1 cellular context compared by ENCODE assay signal in the genomic region with DNA sequence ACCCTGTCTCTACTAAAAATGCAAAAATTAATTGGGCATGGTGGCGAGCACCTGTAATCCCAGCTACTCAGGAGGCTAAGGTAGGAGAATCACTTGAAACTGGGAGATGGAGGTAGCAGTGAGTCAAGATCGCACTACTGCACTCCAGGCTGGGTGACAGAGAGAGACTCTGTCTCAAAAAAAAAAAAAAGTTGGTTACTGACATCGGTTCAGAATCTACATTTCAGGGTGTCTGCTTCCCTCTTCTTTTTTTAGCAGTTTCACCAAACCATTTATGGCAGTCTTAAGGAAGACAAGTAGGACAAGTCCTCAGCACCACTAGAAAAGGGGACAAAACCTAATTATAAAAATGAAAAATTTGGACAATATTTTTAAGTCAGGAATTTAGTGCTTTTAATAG.
TF ChIP-seq lines count a peak whose summit lies in the region.

No MANE protein-coding gene starts in this region.

TF ChIP-seq in GM12878, 131 proteins besides CTCF, POLR2A, EP300 and RAD21:
- TF ChIP-seq SRF (IDR thresholded peaks at IDR 0.05; ENCODE audit: low read depth in 2 of 2, low read length in 2 of 2) (peak in 1 of 2 experiments; percentile 72; a peak in 1 of 4 replicates), HDAC6 (IDR thresholded peaks at IDR 0.05; ENCODE audit: unreplicated experiment) (no peak), STAT1 (conservative IDR thresholded peaks at IDR 0.05) (no peak), TCF3 (IDR thresholded peaks at IDR 0.05; ENCODE audit: borderline replicate concordance, insufficient read depth, low read depth, low read length) (no peak), RB1 (IDR thresholded peaks at IDR 0.05; ENCODE audit: borderline replicate concordance) (no peak), RUNX3 (IDR thresholded peaks at IDR 0.05; ENCODE audit: low read length) (0 out of 2 replicates have a peak, but pooled peaks have one; percentile 16), CHD4 (IDR thresholded peaks at IDR 0.05) (no peak), SREBF2 (IDR thresholded peaks at IDR 0.05; ENCODE audit: low read length) (no peak), WRNIP1 (IDR thresholded peaks at IDR 0.05; ENCODE audit: borderline replicate concordance, low read depth, low read length) (no peak), BMI1 (IDR thresholded peaks at IDR 0.05; ENCODE audit: borderline replicate concordance) (no peak), MEF2A (IDR thresholded peaks at IDR 0.05; ENCODE audit: insufficient read depth, low read depth, low read length) (peak; percentile 44; the same call in 1 of the 2 replicates), ZNF384 (IDR thresholded peaks at IDR 0.05; ENCODE audit: borderline replicate concordance, low read depth, low read length) (peak; percentile 64; the same call in 1 of the 2 replicates), ZNF217 (IDR thresholded peaks at IDR 0.05) (no peak), ZNF274 (IDR thresholded peaks at IDR 0.05; ENCODE audit: insufficient read depth, insufficient read length) (no peak), RFX5 (IDR thresholded peaks at IDR 0.05; ENCODE audit: low read depth, low read length) (no peak), NBN (IDR thresholded peaks at IDR 0.05) (peak; percentile 66), HDAC2 (IDR thresholded peaks at IDR 0.05) (no peak)
- TF ChIP-seq, protein P1, sequence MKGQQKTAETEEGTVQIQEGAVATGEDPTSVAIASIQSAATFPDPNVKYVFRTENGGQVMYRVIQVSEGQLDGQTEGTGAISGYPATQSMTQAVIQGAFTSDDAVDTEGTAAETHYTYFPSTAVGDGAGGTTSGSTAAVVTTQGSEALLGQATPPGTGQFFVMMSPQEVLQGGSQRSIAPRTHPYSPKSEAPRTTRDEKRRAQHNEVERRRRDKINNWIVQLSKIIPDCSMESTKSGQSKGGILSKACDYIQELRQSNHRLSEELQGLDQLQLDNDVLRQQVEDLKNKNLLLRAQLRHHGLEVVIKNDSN (IDR thresholded peaks at IDR 0.05; ENCODE audit: borderline replicate concordance, extremely low read length, insufficient read depth, low read depth, low read length): no peak
- TF ChIP-seq, protein P2, sequence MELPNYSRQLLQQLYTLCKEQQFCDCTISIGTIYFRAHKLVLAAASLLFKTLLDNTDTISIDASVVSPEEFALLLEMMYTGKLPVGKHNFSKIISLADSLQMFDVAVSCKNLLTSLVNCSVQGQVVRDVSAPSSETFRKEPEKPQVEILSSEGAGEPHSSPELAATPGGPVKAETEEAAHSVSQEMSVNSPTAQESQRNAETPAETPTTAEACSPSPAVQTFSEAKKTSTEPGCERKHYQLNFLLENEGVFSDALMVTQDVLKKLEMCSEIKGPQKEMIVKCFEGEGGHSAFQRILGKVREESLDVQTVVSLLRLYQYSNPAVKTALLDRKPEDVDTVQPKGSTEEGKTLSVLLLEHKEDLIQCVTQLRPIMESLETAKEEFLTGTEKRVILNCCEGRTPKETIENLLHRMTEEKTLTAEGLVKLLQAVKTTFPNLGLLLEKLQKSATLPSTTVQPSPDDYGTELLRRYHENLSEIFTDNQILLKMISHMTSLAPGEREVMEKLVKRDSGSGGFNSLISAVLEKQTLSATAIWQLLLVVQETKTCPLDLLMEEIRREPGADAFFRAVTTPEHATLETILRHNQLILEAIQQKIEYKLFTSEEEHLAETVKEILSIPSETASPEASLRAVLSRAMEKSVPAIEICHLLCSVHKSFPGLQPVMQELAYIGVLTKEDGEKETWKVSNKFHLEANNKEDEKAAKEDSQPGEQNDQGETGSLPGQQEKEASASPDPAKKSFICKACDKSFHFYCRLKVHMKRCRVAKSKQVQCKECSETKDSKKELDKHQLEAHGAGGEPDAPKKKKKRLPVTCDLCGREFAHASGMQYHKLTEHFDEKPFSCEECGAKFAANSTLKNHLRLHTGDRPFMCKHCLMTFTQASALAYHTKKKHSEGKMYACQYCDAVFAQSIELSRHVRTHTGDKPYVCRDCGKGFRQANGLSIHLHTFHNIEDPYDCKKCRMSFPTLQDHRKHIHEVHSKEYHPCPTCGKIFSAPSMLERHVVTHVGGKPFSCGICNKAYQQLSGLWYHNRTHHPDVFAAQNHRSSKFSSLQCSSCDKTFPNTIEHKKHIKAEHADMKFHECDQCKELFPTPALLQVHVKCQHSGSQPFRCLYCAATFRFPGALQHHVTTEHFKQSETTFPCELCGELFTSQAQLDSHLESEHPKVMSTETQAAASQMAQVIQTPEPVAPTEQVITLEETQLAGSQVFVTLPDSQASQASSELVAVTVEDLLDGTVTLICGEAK (IDR thresholded peaks at IDR 0.05; ENCODE audit: borderline replicate concordance): no peak
- TF ChIP-seq, protein P3, sequence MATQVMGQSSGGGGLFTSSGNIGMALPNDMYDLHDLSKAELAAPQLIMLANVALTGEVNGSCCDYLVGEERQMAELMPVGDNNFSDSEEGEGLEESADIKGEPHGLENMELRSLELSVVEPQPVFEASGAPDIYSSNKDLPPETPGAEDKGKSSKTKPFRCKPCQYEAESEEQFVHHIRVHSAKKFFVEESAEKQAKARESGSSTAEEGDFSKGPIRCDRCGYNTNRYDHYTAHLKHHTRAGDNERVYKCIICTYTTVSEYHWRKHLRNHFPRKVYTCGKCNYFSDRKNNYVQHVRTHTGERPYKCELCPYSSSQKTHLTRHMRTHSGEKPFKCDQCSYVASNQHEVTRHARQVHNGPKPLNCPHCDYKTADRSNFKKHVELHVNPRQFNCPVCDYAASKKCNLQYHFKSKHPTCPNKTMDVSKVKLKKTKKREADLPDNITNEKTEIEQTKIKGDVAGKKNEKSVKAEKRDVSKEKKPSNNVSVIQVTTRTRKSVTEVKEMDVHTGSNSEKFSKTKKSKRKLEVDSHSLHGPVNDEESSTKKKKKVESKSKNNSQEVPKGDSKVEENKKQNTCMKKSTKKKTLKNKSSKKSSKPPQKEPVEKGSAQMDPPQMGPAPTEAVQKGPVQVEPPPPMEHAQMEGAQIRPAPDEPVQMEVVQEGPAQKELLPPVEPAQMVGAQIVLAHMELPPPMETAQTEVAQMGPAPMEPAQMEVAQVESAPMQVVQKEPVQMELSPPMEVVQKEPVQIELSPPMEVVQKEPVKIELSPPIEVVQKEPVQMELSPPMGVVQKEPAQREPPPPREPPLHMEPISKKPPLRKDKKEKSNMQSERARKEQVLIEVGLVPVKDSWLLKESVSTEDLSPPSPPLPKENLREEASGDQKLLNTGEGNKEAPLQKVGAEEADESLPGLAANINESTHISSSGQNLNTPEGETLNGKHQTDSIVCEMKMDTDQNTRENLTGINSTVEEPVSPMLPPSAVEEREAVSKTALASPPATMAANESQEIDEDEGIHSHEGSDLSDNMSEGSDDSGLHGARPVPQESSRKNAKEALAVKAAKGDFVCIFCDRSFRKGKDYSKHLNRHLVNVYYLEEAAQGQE (IDR thresholded peaks at IDR 0.05; ENCODE audit: low read depth, low read length): no peak
- TF ChIP-seq, protein P4, sequence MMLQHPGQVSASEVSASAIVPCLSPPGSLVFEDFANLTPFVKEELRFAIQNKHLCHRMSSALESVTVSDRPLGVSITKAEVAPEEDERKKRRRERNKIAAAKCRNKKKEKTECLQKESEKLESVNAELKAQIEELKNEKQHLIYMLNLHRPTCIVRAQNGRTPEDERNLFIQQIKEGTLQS (IDR thresholded peaks at IDR 0.05; ENCODE audit: borderline replicate concordance, extremely low read depth, low read depth, low read length): no peak
TF ChIP-seq in GM12878: peak in this region for 5.
